1 cellular context compared by ENCODE assay signal in genomic region chr4:80101768-80102116, GRCh38.
TF ChIP-seq lines count a peak whose summit lies in the region.

No MANE protein-coding gene starts in this region.

TF ChIP-seq in endothelial cell of umbilical vein, 7 proteins besides CTCF, POLR2A, EP300 and RAD21:
- TF ChIP-seq FOS (IDR thresholded peaks at IDR 0.05; ENCODE audit: borderline replicate concordance, insufficient read depth, low read length) (peak; percentile 72), POLR2AphosphoS5 (IDR thresholded peaks at IDR 0.05; ENCODE audit: insufficient read depth, low read depth, low read length) (no peak), MYC (IDR thresholded peaks at IDR 0.05; ENCODE audit: low read depth, low read length) (no peak), MAX (IDR thresholded peaks at IDR 0.05; ENCODE audit: insufficient read depth, insufficient read length) (no peak)
